ENCODE assay signal across 17 cellular contexts in the genomic region with DNA sequence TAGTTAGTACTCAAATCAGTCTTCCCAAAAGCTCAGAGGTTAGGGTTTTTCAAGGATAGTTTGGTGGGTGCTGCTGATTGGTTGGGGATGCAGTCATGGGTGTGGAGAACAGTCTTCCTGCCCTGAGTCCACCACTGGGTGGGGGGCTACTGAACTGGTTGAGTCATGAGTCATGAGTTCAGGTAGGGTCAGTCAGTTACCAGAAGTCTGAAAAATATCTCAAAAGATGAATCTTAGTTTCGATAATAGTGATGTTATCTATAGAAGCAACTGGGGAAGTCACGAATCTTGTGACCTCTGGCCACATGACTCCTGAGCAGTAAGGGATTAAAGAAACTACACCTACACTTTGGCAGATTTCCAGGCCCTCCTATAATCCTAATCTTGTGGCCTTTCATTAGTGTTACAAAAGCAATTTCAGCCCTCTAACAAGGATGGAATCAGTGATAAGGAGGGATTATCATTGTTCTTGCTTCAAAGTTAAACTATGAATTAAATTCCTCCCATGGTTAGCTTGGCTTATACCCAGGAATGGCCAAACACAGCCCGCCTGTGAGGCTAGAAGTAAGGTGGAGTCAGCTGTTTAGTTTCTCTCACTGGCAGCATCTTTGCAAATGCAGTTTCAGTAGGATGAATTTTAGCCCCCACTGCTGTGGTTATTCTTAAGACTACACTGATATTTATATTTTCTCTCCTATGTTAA. TPM values are rescaled to one million over a fixed set of nuclear protein-coding genes. Genes with fewer than 3 reads are reported as not detected.
DNase-seq lines count a peak whose midpoint lies in the region; ATAC-seq, FAIRE-seq and TF ChIP-seq lines count a peak whose summit lies in the region.
"Had no signal": no experiment of that assay in that cellular context is flagged by ENCODE, and none has a peak within 500 bp of the region (broad histone marks: within the 10 kb centered on the region; RNA-seq: fewer than 3 reads in every experiment).

No MANE protein-coding gene starts in this region.

- no peaks in the 10 kb centered on the region for H3K9me3 ChIP-seq in pancreas
- H3K9me3 ChIP-seq: gastroesophageal sphincter, tibial nerve had no signal

- no peaks in the 10 kb centered on the region for H3K36me3 Mint-ChIP-seq in activated naive CD8-positive, alpha-beta T cell treated with anti-CD3 and anti-CD28 coated beads, Interleukin-2, amount 50 U/mL, for 24 hours (ENCODE audit: low read depth)
- H3K36me3 Mint-ChIP-seq: natural killer cell treated with Interleukin-12 subunit alpha and Interleukin-12 subunit beta and Interleukin-15 and Interleukin-18, amount 100 ng/mL, for 72 hours had no signal

- no peaks in the 10 kb centered on the region for H3K27me3 Mint-ChIP-seq in activated naive CD8-positive, alpha-beta T cell treated with anti-CD3 and anti-CD28 coated beads, Interleukin-2, amount 50 U/mL, for 24 hours
- H3K27me3 Mint-ChIP-seq: natural killer cell treated with Interleukin-12 subunit alpha and Interleukin-12 subunit beta and Interleukin-15 and Interleukin-18, amount 100 ng/mL, for 72 hours had no signal

- no peaks in the 10 kb centered on the region for H3K27me3 ChIP-seq in pancreas
- H3K27me3 ChIP-seq: gastroesophageal sphincter, tibial nerve had no signal

- no peaks in the 10 kb centered on the region for H3K36me3 ChIP-seq in pancreas
- H3K36me3 ChIP-seq: gastroesophageal sphincter, tibial nerve had no signal

- H3K9me3 Mint-ChIP-seq in activated naive CD8-positive, alpha-beta T cell treated with anti-CD3 and anti-CD28 coated beads, Interleukin-2, amount 50 U/mL, for 24 hours = no peaks in the 10 kb centered on the region

- peak; percentile 68 for ATAC-seq in GM18499 (IDR thresholded peaks at IDR 0.05; ENCODE audit: insufficient read depth, unreplicated experiment)
- ATAC-seq in GM21515 (IDR thresholded peaks at IDR 0.05; ENCODE audit: unreplicated experiment) = peak; percentile 55
- ATAC-seq in HG03039 (IDR thresholded peaks at IDR 0.05; ENCODE audit: unreplicated experiment) = peak; percentile 57
- ATAC-seq in pancreas = no peak
- no peak for ATAC-seq in activated naive CD8-positive, alpha-beta T cell treated with anti-CD3 and anti-CD28 coated beads, Interleukin-2, amount 50 U/mL, for 24 hours
- no peak for ATAC-seq in HG03521 (IDR thresholded peaks at IDR 0.05; ENCODE audit: unreplicated experiment)
- ATAC-seq: gastroesophageal sphincter; natural killer cell treated with Interleukin-12 subunit alpha and Interleukin-12 subunit beta and Interleukin-15 and Interleukin-18, amount 100 ng/mL, for 72 hours had no signal

- no peak overlapping the region for H3K27ac ChIP-seq in pancreas
- H3K27ac ChIP-seq: gastroesophageal sphincter, tibial nerve had no signal

- H3K4me3 Mint-ChIP-seq in activated naive CD8-positive, alpha-beta T cell treated with anti-CD3 and anti-CD28 coated beads, Interleukin-2, amount 50 U/mL, for 24 hours = no peak overlapping the region
- H3K4me3 Mint-ChIP-seq: natural killer cell treated with Interleukin-12 subunit alpha and Interleukin-12 subunit beta and Interleukin-15 and Interleukin-18, amount 100 ng/mL, for 72 hours had no signal

- TF ChIP-seq CTCF in pancreas (IDR thresholded peaks at IDR 0.05) = no peak

- H3K4me3 ChIP-seq in pancreas = no peak overlapping the region
- H3K4me3 ChIP-seq: gastroesophageal sphincter, tibial nerve had no signal

- no peak overlapping the region for H3K27ac Mint-ChIP-seq in activated naive CD8-positive, alpha-beta T cell treated with anti-CD3 and anti-CD28 coated beads, Interleukin-2, amount 50 U/mL, for 24 hours
- H3K27ac Mint-ChIP-seq: natural killer cell treated with Interleukin-12 subunit alpha and Interleukin-12 subunit beta and Interleukin-15 and Interleukin-18, amount 100 ng/mL, for 72 hours had no signal

- H3K4me1 ChIP-seq in pancreas = no peaks in the 10 kb centered on the region
- H3K4me1 ChIP-seq: gastroesophageal sphincter, tibial nerve had no signal

- WGBS in pancreas, 2 donors = 50 to 57% methylated on average over 3 of the region's 3 CpGs

- no peaks in the 10 kb centered on the region for H3K4me1 Mint-ChIP-seq in activated naive CD8-positive, alpha-beta T cell treated with anti-CD3 and anti-CD28 coated beads, Interleukin-2, amount 50 U/mL, for 24 hours

- FAIRE-seq in pancreas (lab: Jason Lieb, UNC) = no peak
- FAIRE-seq: D721Med had no signal

- intact Hi-C loops in pancreas (cut with DNase I) = no loop called here

- peak; percentile 60 for DNase-seq in RPMI8226
- no peak for DNase-seq in pancreas
- no peak for DNase-seq in activated naive CD8-positive, alpha-beta T cell treated with anti-CD3 and anti-CD28 coated beads, Interleukin-2, amount 50 U/mL, for 24 hours
- no peak for DNase-seq in NCI-H1105 treated with DMSO at 0.1 percent for 48 hours (lab: John Stamatoyannopoulos, UW)
- DNase-seq: ACHN; anterior cingulate cortex; effector CD8-positive, alpha-beta T cell; IMR-90; NCI-H1930 had no signal

RNA-seq across cellular contexts. Expression of a gene that starts 33.3 kb away (rescaled TPM):
- total RNA-seq in pancreas = under 1 TPM in 1 of 6 donors, not detected in 5; 0.09 TPM
- under 1 TPM in 1 of 2 donors, not detected in 1; 0.02 TPM for polyA plus RNA-seq in pancreas
- total RNA-seq: IMR-90; natural killer cell treated with Interleukin-12 subunit alpha and Interleukin-12 subunit beta and Interleukin-15 and Interleukin-18, amount 100 ng/mL, for 72 hours had no signal
- polyA plus RNA-seq: IMR-90 had no signal

Comparison
In these comparisons a context has a peak if more than half of its experiments do, and no peak if none do; other contexts are left out.
1. ATAC-seq: peak in GM18499 (single experiment), GM21515 (single experiment) and HG03039 (single experiment); none in pancreas (0 of 4), activated naive CD8-positive, alpha-beta T cell treated with anti-CD3 and anti-CD28 coated beads, Interleukin-2, amount 50 U/mL, for 24 hours (single experiment) and HG03521 (single experiment).